8 cellular contexts compared by ENCODE assay signal in genomic region chr11:209275-210121, GRCh38. TPM values are rescaled to one million over a fixed set of nuclear protein-coding genes. Genes with fewer than 3 reads are reported as not detected.
A peak's percentile ranks its signal among the peaks of the same experiment; 100 is the strongest.
DNase-seq lines count a peak whose midpoint lies in the region; ATAC-seq, FAIRE-seq and TF ChIP-seq lines count a peak whose summit lies in the region.

No MANE protein-coding gene starts in this region.

- H2BK15ac ChIP-seq in neuronal stem cell (ENCODE audit: low read length) = no peak overlapping the region

- intact Hi-C loops in Calu3 (cut with micrococcal nuclease; ENCODE audit: unreplicated experiment) = loop anchor here (10.0 kb wide), 1 partner anchor 305 kb away; no protein-coding TSS in a partner anchor
- intact Hi-C loops in endothelial cell of umbilical vein (cut with micrococcal nuclease) = loop anchor here (5.0 kb wide), 2 partner anchors 98 to 148 kb away; partner anchors contain the start of gene IFITM2

- dilution Hi-C loops in endothelial cell of umbilical vein (cut with MboI; ENCODE audit: extremely low pct_ligation_motif_present, low sequenced_read_pairs) = no loop called here

- no CpG with 5 or more reads among the region's 29 CpGs for WGBS in neuronal stem cell (ENCODE audit: extremely low coverage in 2 of 2, insufficient read length in 2 of 2, insufficient replicate concordance in 1 of 2), 2 donors

- H3K27ac Mint-ChIP-seq in Calu3 (ENCODE audit: unreplicated experiment) = peak overlapping the region; percentile 92

- BruUV-seq in Calu3 (replicated peaks; lab: Mats Ljungman, UMichigan) (no TSS peak), endothelial cell of umbilical vein (replicated peaks; lab: Mats Ljungman, UMichigan) (no TSS peak)

- no peaks in the 10 kb centered on the region for H3K9me2 ChIP-seq in OCI-LY1 (ENCODE audit: low read depth, low read length)

- H3K4me3 Mint-ChIP-seq in Calu3 (ENCODE audit: low read depth, unreplicated experiment) = peak overlapping the region; percentile 96

- CTCF ChIA-PET in Calu3 (lab: Charles Lee) = no interaction called here
- CTCF ChIA-PET in endothelial cell of umbilical vein (lab: Charles Lee) = interaction anchor here (0.9 to 1.5 kb wide), 4 partner anchors 13 to 41 kb away, joined by 3 to 5 read pairs (median 3); partner anchors contain the start of gene PSMD13

- H3K4me3 ChIP-seq in OCI-LY1 (ENCODE audit: low read depth, low read length, poor library complexity, severe bottlenecking) (peak overlapping the region; percentile 70), endothelial cell of umbilical vein (replicated peaks in 1 of 3; ENCODE audit: insufficient read depth in 1 of 3, low read depth in 1 of 3, low read length in 3 of 3) (peak overlapping the region; percentile 43 to 92 (median 69)), neuronal stem cell (ENCODE audit: low read length in 2 of 2) (peak overlapping the region; percentile 89 to 91)

- H2AFZ ChIP-seq in OCI-LY1 (ENCODE audit: low read length) (no peak overlapping the region), endothelial cell of umbilical vein (ENCODE audit: low read depth, low read length) (no peak overlapping the region), neuronal stem cell (ENCODE audit: low read length) (peak overlapping the region; percentile 75)

- H3K36me3 ChIP-seq in OCI-LY1 (ENCODE audit: insufficient read depth, low read length) (peaks cover 61% of the 10 kb centered on the region), endothelial cell of umbilical vein (ENCODE audit: control insufficient read depth in 2 of 2, extremely low read depth in 1 of 2, insufficient read depth in 2 of 2, low read length in 2 of 2) (peaks cover 25 to 46% of the 10 kb centered on the region in 2 experiments), neuronal stem cell (replicated peaks in 1 of 2; ENCODE audit: control insufficient read depth in 2 of 2, insufficient read depth in 2 of 2, low read length in 2 of 2) (peaks cover 56 to 68% of the 10 kb centered on the region in 2 donors)

- H3K14ac ChIP-seq in neuronal stem cell (ENCODE audit: low read length) = no peak overlapping the region

- no peaks in the 10 kb centered on the region for H3K79me2 ChIP-seq in OCI-LY1 (ENCODE audit: insufficient read depth, low read length)
- H3K79me2 ChIP-seq in endothelial cell of umbilical vein (ENCODE audit: control insufficient read depth, insufficient read depth, low read length) = peaks cover 50% of the 10 kb centered on the region

- peaks cover 73% of the 10 kb centered on the region for H3K36me3 Mint-ChIP-seq in Calu3 (ENCODE audit: insufficient read depth, unreplicated experiment)

- no peaks in the 10 kb centered on the region for H3K27me3 ChIP-seq in OCI-LY1 (ENCODE audit: insufficient read depth, low read length)
- no peaks in the 10 kb centered on the region for H3K27me3 ChIP-seq in endothelial cell of umbilical vein (ENCODE audit: control insufficient read depth in 2 of 2, insufficient read depth in 2 of 2, low read length in 2 of 2)
- H3K27me3 ChIP-seq in neuronal stem cell (ENCODE audit: control insufficient read depth in 3 of 3, insufficient read depth in 3 of 3, low read depth in 1 of 3, low read length in 3 of 3) = no peaks in the 10 kb centered on the region

- no peak overlapping the region for H2BK12ac ChIP-seq in neuronal stem cell (ENCODE audit: low read length)

- TF ChIP-seq POLR2A in endothelial cell of umbilical vein (IDR thresholded peaks at IDR 0.05; ENCODE audit: low read depth, low read length) = no peak

- H3K9ac ChIP-seq in OCI-LY1 (ENCODE audit: low read length) (peak overlapping the region; percentile 79), endothelial cell of umbilical vein (replicated peaks; ENCODE audit: extremely low read depth, insufficient read depth, low read length) (peak overlapping the region; percentile 70), neuronal stem cell (ENCODE audit: low read depth, low read length, poor library complexity) (peak overlapping the region; percentile 97)

- H2BK120ac ChIP-seq in neuronal stem cell (ENCODE audit: low read depth, low read length) = no peak overlapping the region

- H3K4me1 Mint-ChIP-seq in Calu3 (ENCODE audit: low read depth, unreplicated experiment) = no peaks in the 10 kb centered on the region

- H3K4ac ChIP-seq in neuronal stem cell (ENCODE audit: low read length) = no peak overlapping the region

- H3K4me2 ChIP-seq in OCI-LY1 (ENCODE audit: low read length) = peak overlapping the region; percentile 68
- H3K4me2 ChIP-seq in endothelial cell of umbilical vein (ENCODE audit: insufficient read depth, low read length) = peak overlapping the region; percentile 75
- peak overlapping the region; percentile 71 for H3K4me2 ChIP-seq in neuronal stem cell (ENCODE audit: insufficient read depth, low read length, poor library complexity, severe bottlenecking)

- H4K8ac ChIP-seq in neuronal stem cell (ENCODE audit: low read depth, low read length) = no peak overlapping the region

- no peak overlapping the region for H3K18ac ChIP-seq in neuronal stem cell (ENCODE audit: low read length)

- DNase-seq in Calu3 (no peak), endothelial cell of umbilical vein (ENCODE audit: low read depth, low spot score) (peak; percentile 9), neuronal stem cell (ENCODE audit: low spot score) (no peak), SIG-M5 treated with dmso at 0.1 percent for 504 hours (lab: John Stamatoyannopoulos, UW; ENCODE audit: unreplicated experiment) (no peak), ureter (ENCODE audit: low spot score) (no peak), NCI-H2107 treated with DMSO at 0.1 percent for 48 hours (lab: John Stamatoyannopoulos, UW; ENCODE audit: unreplicated experiment) (no peak)

- no peak overlapping the region for H4K91ac ChIP-seq in neuronal stem cell (ENCODE audit: low read depth, low read length, poor library complexity)

- H3K27ac ChIP-seq in OCI-LY1 (ENCODE audit: low read depth, low read length, poor library complexity, severe bottlenecking) (peak overlapping the region; percentile 27), endothelial cell of umbilical vein (ENCODE audit: insufficient read depth, low read depth, low read length) (peak overlapping the region; percentile 47), neuronal stem cell (replicated peaks; ENCODE audit: low read length) (no peak overlapping the region)

- H3K79me1 ChIP-seq in neuronal stem cell (ENCODE audit: low read depth, low read length) = peaks cover 29% of the 10 kb centered on the region

- no peaks in the 10 kb centered on the region for H3F3A ChIP-seq in OCI-LY1 (ENCODE audit: insufficient read depth, low read length)

- H3K27me3 Mint-ChIP-seq in Calu3 (ENCODE audit: unreplicated experiment) = no peaks in the 10 kb centered on the region

- peak overlapping the region; percentile 85 for H2BK5ac ChIP-seq in neuronal stem cell (ENCODE audit: low read length)

- POLR2A ChIA-PET in endothelial cell of umbilical vein (lab: Charles Lee) = interaction anchor here (0.6 kb wide), 1 partner anchor 149 kb away, joined by 4 read pairs; no protein-coding TSS in a partner anchor

- FAIRE-seq in endothelial cell of umbilical vein (lab: Jason Lieb, UNC) = no peak

- TF ChIP-seq CTCF in Calu3 (IDR thresholded peaks at IDR 0.05; ENCODE audit: unreplicated experiment) (no peak), OCI-LY1 (IDR thresholded peaks at IDR 0.05; ENCODE audit: low read length) (no peak), endothelial cell of umbilical vein (IDR thresholded peaks at IDR 0.05; ENCODE audit: extremely low read depth in 1 of 2, insufficient read depth in 1 of 2, low read depth in 1 of 2, low read length in 2 of 2) (no peak)

- peak overlapping the region; percentile 64 for H2AK5ac ChIP-seq in neuronal stem cell (ENCODE audit: low read depth, low read length)

- H3K23ac ChIP-seq in neuronal stem cell (ENCODE audit: low read depth, low read length, poor library complexity) = peak overlapping the region; percentile 22

- H3K9me1 ChIP-seq in endothelial cell of umbilical vein (replicated peaks; ENCODE audit: control insufficient read depth, extremely low read depth, insufficient read depth, low read length) = no peaks in the 10 kb centered on the region

- ATAC-seq in HG03139 (IDR thresholded peaks at IDR 0.05; ENCODE audit: unreplicated experiment) = no peak

- no peaks in the 10 kb centered on the region for H3K9me3 Mint-ChIP-seq in Calu3 (ENCODE audit: low read depth, unreplicated experiment)

- no peaks in the 10 kb centered on the region for H3K9me3 ChIP-seq in OCI-LY1 (ENCODE audit: low read length)
- H3K9me3 ChIP-seq in endothelial cell of umbilical vein (replicated peaks; ENCODE audit: control insufficient read depth, insufficient read depth, low read length) = no peaks in the 10 kb centered on the region
- H3K9me3 ChIP-seq in neuronal stem cell (replicated peaks in 1 of 2; ENCODE audit: control insufficient read depth in 2 of 2, insufficient read depth in 1 of 2, low read depth in 1 of 2, low read length in 2 of 2) = no peaks in the 10 kb centered on the region

- no peaks in the 10 kb centered on the region for H4K20me1 ChIP-seq in OCI-LY1 (ENCODE audit: insufficient read depth, low read length)
- no peaks in the 10 kb centered on the region for H4K20me1 ChIP-seq in endothelial cell of umbilical vein (replicated peaks; ENCODE audit: control insufficient read depth, extremely low read depth, insufficient read depth, low read length)

- H3K4me1 ChIP-seq in OCI-LY1 (ENCODE audit: insufficient read depth, low read length, severe bottlenecking) (peaks cover 26% of the 10 kb centered on the region), endothelial cell of umbilical vein (ENCODE audit: control insufficient read depth, extremely low read depth, insufficient read depth, low read length) (peaks cover 23% of the 10 kb centered on the region), neuronal stem cell (ENCODE audit: control insufficient read depth in 2 of 2, insufficient read depth in 1 of 2, low read depth in 1 of 2, low read length in 2 of 2) (peaks cover 15 to 18% of the 10 kb centered on the region in 2 donors)

RNA-seq across cellular contexts. Expression of gene RIC8A, which starts 2.0 kb away (rescaled TPM):
- total RNA-seq in Calu3 (2022) (73.0 and 84.1 TPM in 2 replicates), endothelial cell of umbilical vein (112 and 119 TPM in 2 replicates), ureter (108 TPM)
- 143 and 165 TPM in 2 replicates for polyA plus RNA-seq in endothelial cell of umbilical vein
- polyA plus RNA-seq in endothelial cell of umbilical vein (2011; cell fraction: cytosol; rRNA removed) = 127 and 130 TPM in 2 replicates
- polyA plus RNA-seq in endothelial cell of umbilical vein (2011; cell fraction: nucleus; rRNA removed) = 223 and 270 TPM in 2 replicates
- polyA plus RNA-seq in endothelial cell of umbilical vein (2012) = 108 and 109 TPM in 2 replicates
- 191 and 225 TPM in 2 replicates for polyA minus RNA-seq in endothelial cell of umbilical vein
- polyA minus RNA-seq in endothelial cell of umbilical vein (2011; cell fraction: cytosol; rRNA and poly(A)+ RNA removed) = 53.6 TPM
- polyA minus RNA-seq in endothelial cell of umbilical vein (2011; cell fraction: nucleus; rRNA and poly(A)+ RNA removed) = 83.9 and 90.5 TPM in 2 replicates
- 43.3 TPM for polyA plus RNA-seq in neuronal stem cell (2013, experiment 1 of 2)
- 49.2 TPM for polyA plus RNA-seq in neuronal stem cell (2013, experiment 2 of 2)

RNA-seq across cellular contexts. Expression of gene BET1L, which starts 2.3 kb away (rescaled TPM):
- total RNA-seq in Calu3 (2022) = 47.8 and 59.0 TPM in 2 replicates
- total RNA-seq in endothelial cell of umbilical vein = 31.0 and 35.5 TPM in 2 replicates
- 80.0 and 90.0 TPM in 2 replicates for polyA plus RNA-seq in endothelial cell of umbilical vein
- polyA plus RNA-seq in endothelial cell of umbilical vein (2011; cell fraction: cytosol; rRNA removed) = 48.3 and 49.2 TPM in 2 replicates
- 47.8 and 50.4 TPM in 2 replicates for polyA plus RNA-seq in endothelial cell of umbilical vein (2011; cell fraction: nucleus; rRNA removed)
- polyA plus RNA-seq in endothelial cell of umbilical vein (2012) = 34.9 and 42.2 TPM in 2 replicates
- polyA minus RNA-seq in endothelial cell of umbilical vein = 70.3 and 82.1 TPM in 2 replicates
- 11.6 TPM for polyA minus RNA-seq in endothelial cell of umbilical vein (2011; cell fraction: cytosol; rRNA and poly(A)+ RNA removed)
- polyA minus RNA-seq in endothelial cell of umbilical vein (2011; cell fraction: nucleus; rRNA and poly(A)+ RNA removed) = 36.9 and 42.7 TPM in 2 replicates
- polyA plus RNA-seq in neuronal stem cell (2013, experiment 1 of 2) = 17.3 TPM
- polyA plus RNA-seq in neuronal stem cell (2013, experiment 2 of 2) = 17.0 TPM
- total RNA-seq in ureter = 59.9 TPM

RNA-seq across cellular contexts. Expression of gene SCGB1C1, which starts 16.6 kb away (rescaled TPM):
- total RNA-seq in Calu3 (2022) = not detected in 2 replicates
- total RNA-seq in endothelial cell of umbilical vein = not detected in 2 replicates
- not detected in 2 replicates for polyA plus RNA-seq in endothelial cell of umbilical vein
- not detected in 2 replicates for polyA plus RNA-seq in endothelial cell of umbilical vein (2011; cell fraction: cytosol; rRNA removed)
- not detected in 2 replicates for polyA plus RNA-seq in endothelial cell of umbilical vein (2011; cell fraction: nucleus; rRNA removed)
- not detected in 2 replicates for polyA plus RNA-seq in endothelial cell of umbilical vein (2012)
- not detected in 2 replicates for polyA minus RNA-seq in endothelial cell of umbilical vein
- polyA minus RNA-seq in endothelial cell of umbilical vein (2011; cell fraction: cytosol; rRNA and poly(A)+ RNA removed) = not detected
- polyA minus RNA-seq in endothelial cell of umbilical vein (2011; cell fraction: nucleus; rRNA and poly(A)+ RNA removed) = not detected in 2 replicates
- not detected for polyA plus RNA-seq in neuronal stem cell (2013, experiment 1 of 2)
- polyA plus RNA-seq in neuronal stem cell (2013, experiment 2 of 2) = not detected
- total RNA-seq in ureter = not detected

RNA-seq across cellular contexts. Expression of gene SIRT3, which starts 26.6 kb away (rescaled TPM):
- 19.2 and 19.7 TPM in 2 replicates for total RNA-seq in Calu3 (2022)
- total RNA-seq in endothelial cell of umbilical vein = 12.0 and 14.9 TPM in 2 replicates
- 17.6 and 18.3 TPM in 2 replicates for polyA plus RNA-seq in endothelial cell of umbilical vein
- 12.5 and 14.5 TPM in 2 replicates for polyA plus RNA-seq in endothelial cell of umbilical vein (2011; cell fraction: cytosol; rRNA removed)
- polyA plus RNA-seq in endothelial cell of umbilical vein (2011; cell fraction: nucleus; rRNA removed) = 56.7 and 68.4 TPM in 2 replicates
- polyA plus RNA-seq in endothelial cell of umbilical vein (2012) = 16.1 and 17.1 TPM in 2 replicates
- polyA minus RNA-seq in endothelial cell of umbilical vein = 20.0 and 20.7 TPM in 2 replicates
- 4.1 TPM for polyA minus RNA-seq in endothelial cell of umbilical vein (2011; cell fraction: cytosol; rRNA and poly(A)+ RNA removed)
- 15.2 and 16.3 TPM in 2 replicates for polyA minus RNA-seq in endothelial cell of umbilical vein (2011; cell fraction: nucleus; rRNA and poly(A)+ RNA removed)
- 17.8 TPM for polyA plus RNA-seq in neuronal stem cell (2013, experiment 1 of 2)
- polyA plus RNA-seq in neuronal stem cell (2013, experiment 2 of 2) = 18.8 TPM
- total RNA-seq in ureter = 13.9 TPM

RNA-seq across cellular contexts. Expression of gene PSMD13, which starts 27.3 kb away (rescaled TPM):
- total RNA-seq in Calu3 (2022) = 165 and 172 TPM in 2 replicates
- 168 and 179 TPM in 2 replicates for total RNA-seq in endothelial cell of umbilical vein
- 175 and 214 TPM in 2 replicates for polyA plus RNA-seq in endothelial cell of umbilical vein
- 214 and 243 TPM in 2 replicates for polyA plus RNA-seq in endothelial cell of umbilical vein (2011; cell fraction: cytosol; rRNA removed)
- polyA plus RNA-seq in endothelial cell of umbilical vein (2011; cell fraction: nucleus; rRNA removed) = 168 and 195 TPM in 2 replicates
- polyA plus RNA-seq in endothelial cell of umbilical vein (2012) = 201 and 241 TPM in 2 replicates
- polyA minus RNA-seq in endothelial cell of umbilical vein = 91.9 and 105 TPM in 2 replicates
- 26.8 TPM for polyA minus RNA-seq in endothelial cell of umbilical vein (2011; cell fraction: cytosol; rRNA and poly(A)+ RNA removed)
- polyA minus RNA-seq in endothelial cell of umbilical vein (2011; cell fraction: nucleus; rRNA and poly(A)+ RNA removed) = 45.1 and 47.1 TPM in 2 replicates
- 70.9 TPM for polyA plus RNA-seq in neuronal stem cell (2013, experiment 1 of 2)
- polyA plus RNA-seq in neuronal stem cell (2013, experiment 2 of 2) = 69.7 TPM
- 87.5 TPM for total RNA-seq in ureter
